ENCODE assay signal across 8 cellular contexts in genomic region chr20:21125849-21126840, GRCh38. TPM values are rescaled to one million over a fixed set of nuclear protein-coding genes. Genes with fewer than 3 reads are reported as not detected.
DNase-seq lines count a peak whose midpoint lies in the region; ATAC-seq and TF ChIP-seq lines count a peak whose summit lies in the region.

KIZ (plus strand) TSS chr20:21126082; CDS start chr20:21126116, 34 bp downstream.

- H3K9me3 ChIP-seq in parathyroid adenoma (ENCODE audit: control insufficient read depth, low read length) (no peaks in the 10 kb centered on the region), tibial nerve (no peaks in the 10 kb centered on the region)

- peak within 1 kb of the TSS; percentile 62 for H3K4me2 ChIP-seq in parathyroid adenoma (ENCODE audit: low read length)

- peak; percentile 21 to 79 for TF ChIP-seq POLR2A in tibial nerve (IDR thresholded peaks at IDR 0.05)

- 0 to 1% methylated on average over 41 to 46 of the region's 73 CpGs for WGBS in tibial nerve, 2 donors

- H3K4me3 ChIP-seq in GM12864 (ENCODE audit: low read depth, low read length), result peak within 1 kb of the TSS; percentile 91
- H3K4me3 ChIP-seq in parathyroid adenoma (ENCODE audit: low read depth, low read length), result peak within 1 kb of the TSS; percentile 71
- peak within 1 kb of the TSS; percentile 71 to 96 (median 76) for H3K4me3 ChIP-seq in tibial nerve

- TF ChIP-seq CTCF in GM12864 (IDR thresholded peaks at IDR 0.05; ENCODE audit: low read depth, low read length, missing control alignments), result peak; percentile 44
- peak; percentile 57 for TF ChIP-seq CTCF in parathyroid adenoma (IDR thresholded peaks at IDR 0.05)
- peak; percentile 35 to 80 (median 47) for TF ChIP-seq CTCF in tibial nerve (IDR thresholded peaks at IDR 0.05)

- H3K27me3 ChIP-seq in parathyroid adenoma (ENCODE audit: control insufficient read depth, insufficient read depth, low read length), result no peaks in the 10 kb centered on the region
- no peaks in the 10 kb centered on the region for H3K27me3 ChIP-seq in tibial nerve

- H3K4me3 Mint-ChIP-seq in activated naive CD8-positive, alpha-beta T cell treated with anti-CD3 and anti-CD28 coated beads for 36 hours, result peak within 1 kb of the TSS; percentile 93

- intact Hi-C loops in head of caudate nucleus (cut with DNase I), result loop anchor here (10.0 kb wide), 1 partner anchor 109 kb away; no protein-coding TSS in a partner anchor

- H3K36me3 Mint-ChIP-seq in activated naive CD8-positive, alpha-beta T cell treated with anti-CD3 and anti-CD28 coated beads for 36 hours, result no peaks in the 10 kb centered on the region

- no peaks in the 10 kb centered on the region for H3K9me3 Mint-ChIP-seq in activated naive CD8-positive, alpha-beta T cell treated with anti-CD3 and anti-CD28 coated beads for 36 hours

- DNase-seq in GM12864 (ENCODE audit: low read depth), result peak; percentile 75
- peak; percentile 94 for DNase-seq in NCI-H1092 treated with DMSO at 0.1 percent for 48 hours (lab: John Stamatoyannopoulos, UW)
- DNase-seq in SKM-1 (lab: John Stamatoyannopoulos, UW; ENCODE audit: unreplicated experiment), result peak; percentile 76
- DNase-seq in activated naive CD8-positive, alpha-beta T cell treated with anti-CD3 and anti-CD28 coated beads for 36 hours, result peak; percentile 99
- DNase-seq in head of caudate nucleus, result peak; percentile 85 to 100 (median 98)
- peak; percentile 90 to 92 for DNase-seq in tibial nerve (ENCODE audit: low spot score in 2 of 2)

- peak within 1 kb of the TSS; percentile 54 for H3K9ac ChIP-seq in parathyroid adenoma

- peak; percentile 96 for ATAC-seq in HG02623 (IDR thresholded peaks at IDR 0.05; ENCODE audit: unreplicated experiment)

- peak in 1 of 2 donors; percentile 90 for TF ChIP-seq EP300 in tibial nerve (IDR thresholded peaks at IDR 0.05)

- H3K36me3 ChIP-seq in parathyroid adenoma (ENCODE audit: control insufficient read depth, insufficient read depth, low read length) (no peaks in the 10 kb centered on the region), tibial nerve (peaks cover 0 to 5% (median 0%) of the 10 kb centered on the region in 3 donors)

- H3K4me1 Mint-ChIP-seq in activated naive CD8-positive, alpha-beta T cell treated with anti-CD3 and anti-CD28 coated beads for 36 hours, result peaks cover 16% of the 10 kb centered on the region

- peak within 1 kb of the TSS; percentile 97 for H2AFZ ChIP-seq in parathyroid adenoma

- H3K27ac Mint-ChIP-seq in activated naive CD8-positive, alpha-beta T cell treated with anti-CD3 and anti-CD28 coated beads for 36 hours, result peak within 1 kb of the TSS; percentile 80

- H3K27ac ChIP-seq in parathyroid adenoma (peak within 1 kb of the TSS; percentile 71), tibial nerve (peak within 1 kb of the TSS; percentile 71 to 92 (median 86))

- H3K27me3 Mint-ChIP-seq in activated naive CD8-positive, alpha-beta T cell treated with anti-CD3 and anti-CD28 coated beads for 36 hours, result no peaks in the 10 kb centered on the region

- no peaks in the 10 kb centered on the region for H3K79me2 ChIP-seq in parathyroid adenoma

- H3K4me1 ChIP-seq in parathyroid adenoma (no peaks in the 10 kb centered on the region), tibial nerve (peaks cover 0 to 18% (median 3%) of the 10 kb centered on the region in 4 donors)

RNA-seq across cellular contexts. Expression of gene KIZ, which starts in this region (rescaled TPM):
- total RNA-seq in activated naive CD8-positive, alpha-beta T cell treated with anti-CD3 and anti-CD28 coated beads for 36 hours, result 10 to 100 TPM in 1 of 2 experiments, 1 to 10 TPM in 1; 9.6 to 15.7 TPM
- total RNA-seq in tibial nerve, result 10 to 100 TPM; 19.8 to 58.6 (median 54.9) TPM

Comparison
In these comparisons a context has a peak if more than half of its experiments do, and no peak if none do; other contexts are left out.
1. Peak in every context shown above with its lines: DNase-seq, ATAC-seq, H3K4me3 ChIP-seq and H3K27ac ChIP-seq.